In genomic region chr7:159061209-159061608, GRCh38 we compare ENCODE assay signal across 22 cellular contexts.
"Had no signal": no experiment of that assay in that cellular context is flagged by ENCODE, and none has a peak within 500 bp of the region (broad histone marks: within the 10 kb centered on the region; RNA-seq: fewer than 3 reads in every experiment).

No MANE protein-coding gene starts in this region.

- H3K27ac Mint-ChIP-seq: memory B cell; naive thymus-derived CD4-positive, alpha-beta T cell; nephron; stimulated activated naive CD8-positive, alpha-beta T cell treated with anti-CD3 and anti-CD28 coated beads, Interleukin-15, amount 100 ng/mL, for 72 hours had no signal

- H3K9me3 Mint-ChIP-seq: memory B cell; naive thymus-derived CD4-positive, alpha-beta T cell; stimulated activated naive CD8-positive, alpha-beta T cell treated with anti-CD3 and anti-CD28 coated beads, Interleukin-15, amount 100 ng/mL, for 72 hours had no signal

- H3K4me1 Mint-ChIP-seq: memory B cell; naive thymus-derived CD4-positive, alpha-beta T cell; nephron; stimulated activated naive CD8-positive, alpha-beta T cell treated with anti-CD3 and anti-CD28 coated beads, Interleukin-15, amount 100 ng/mL, for 72 hours had no signal

- H3K36me3 Mint-ChIP-seq: memory B cell; naive thymus-derived CD4-positive, alpha-beta T cell had no signal

- H3K4me3 ChIP-seq: lung, pancreas, right lobe of liver, suprapubic skin, transverse colon had no signal

- DNase-seq: dermis blood vessel endothelial cell; effector memory CD4-positive, alpha-beta T cell; erythroblast; midbrain; naive thymus-derived CD4-positive, alpha-beta T cell; nucleus accumbens; right lobe of liver; small intestine; stimulated activated CD4-positive, alpha-beta T cell treated with anti-CD3 and anti-CD28 coated beads, Interleukin-12 subunit alpha, Interleukin-12 subunit beta, amount 100 ng/mL, for 4 hours; stimulated activated CD4-positive, alpha-beta T cell treated with anti-CD3 and anti-CD28 coated beads, Interleukin-1b, Interleukin-23, amount 100 ng/mL, for 48 hours; stimulated activated CD4-positive, alpha-beta T cell treated with anti-CD3 and anti-CD28 coated beads, Interleukin-4, amount 100 ng/mL, for 1 hour; stimulated activated CD8-positive, alpha-beta memory T cell treated with anti-CD3 and anti-CD28 coated beads, Interleukin-4, amount 100 ng/mL, for 48 hours; stimulated activated naive CD4-positive, alpha-beta T cell; stimulated activated naive CD8-positive, alpha-beta T cell treated with anti-CD3 and anti-CD28 coated beads, Interleukin-15, amount 100 ng/mL, for 72 hours; transverse colon had no signal

- H3K27me3 ChIP-seq: pancreas, right lobe of liver, transverse colon had no signal

- H3K4me3 Mint-ChIP-seq: memory B cell; naive thymus-derived CD4-positive, alpha-beta T cell; nephron; stimulated activated naive CD8-positive, alpha-beta T cell treated with anti-CD3 and anti-CD28 coated beads, Interleukin-15, amount 100 ng/mL, for 72 hours had no signal

- ATAC-seq: left lobe of liver, pancreas, right lobe of liver had no signal

- H3K4me1 ChIP-seq: pancreas, right lobe of liver, suprapubic skin, transverse colon had no signal

- H3K27me3 Mint-ChIP-seq: memory B cell; naive thymus-derived CD4-positive, alpha-beta T cell; stimulated activated naive CD8-positive, alpha-beta T cell treated with anti-CD3 and anti-CD28 coated beads, Interleukin-15, amount 100 ng/mL, for 72 hours had no signal

- H3K27ac ChIP-seq: coronary artery, pancreas, right lobe of liver, suprapubic skin, transverse colon had no signal

- H3K9me3 ChIP-seq: pancreas, right lobe of liver, suprapubic skin, transverse colon had no signal

- H3K36me3 ChIP-seq: pancreas, right lobe of liver, suprapubic skin, transverse colon had no signal
